ENCODE assay signal across 18 cellular contexts in genomic region chr10:131998845-131999681, GRCh38. TPM values are rescaled to one million over a fixed set of nuclear protein-coding genes. Genes with fewer than 3 reads are reported as not detected.
DNase-seq lines count a peak whose midpoint lies in the region; ATAC-seq, FAIRE-seq and TF ChIP-seq lines count a peak whose summit lies in the region.
"Had no signal": no experiment of that assay in that cellular context is flagged by ENCODE, and none has a peak within 500 bp of the region (broad histone marks: within the 10 kb centered on the region; RNA-seq: fewer than 3 reads in every experiment).

No MANE protein-coding gene starts in this region.

- H3K27me3 Mint-ChIP-seq in Calu3 (ENCODE audit: unreplicated experiment): peaks cover 41% of the 10 kb centered on the region

- peaks cover 18% of the 10 kb centered on the region for H3K4me1 Mint-ChIP-seq in Calu3 (ENCODE audit: low read depth, unreplicated experiment)
- H3K4me1 Mint-ChIP-seq: naive B cell had no signal

- H3K27me3 ChIP-seq in HUES48 (ENCODE audit: control insufficient read depth, insufficient read depth, low read length) (no peaks in the 10 kb centered on the region), mesendoderm (ENCODE audit: insufficient read depth, low read length, poor library complexity) (no peaks in the 10 kb centered on the region), transverse colon (no peaks in the 10 kb centered on the region)

- TF ChIP-seq POLR2A in transverse colon (IDR thresholded peaks at IDR 0.05): no peak
- no peak for TF ChIP-seq POLR2A in GM12891 (IDR thresholded peaks at IDR 0.05; ENCODE audit: low read depth, low read length)

- peak overlapping the region; percentile 93 for H2BK5ac ChIP-seq in mesendoderm (ENCODE audit: low read length)

- peak overlapping the region; percentile 33 for H2BK120ac ChIP-seq in mesendoderm (ENCODE audit: low read depth, low read length)

- TF ChIP-seq EP300 in transverse colon (IDR thresholded peaks at IDR 0.05; ENCODE audit: low read depth): no peak

- peak overlapping the region; percentile 53 for H2AK5ac ChIP-seq in mesendoderm (ENCODE audit: low read length)

- no CpG with 5 or more reads among the region's 18 CpGs for WGBS in mesendoderm (ENCODE audit: extremely low coverage, insufficient coverage, low lambda C conversion rate)
- WGBS in transverse colon (ENCODE audit: low coverage in 1 of 2), 2 donors: 84% methylated on average over 18 of the region's 18 CpGs; no CpG with 5 or more reads in 1 of the 2 donors

- H3K9me3 Mint-ChIP-seq in Calu3 (ENCODE audit: low read depth, unreplicated experiment): no peaks in the 10 kb centered on the region
- H3K9me3 Mint-ChIP-seq: central memory CD8-positive, alpha-beta T cell; naive B cell had no signal

- H3K27ac ChIP-seq in HUES48 (ENCODE audit: low read depth, low read length) (peak overlapping the region; percentile 77), coronary artery (peak overlapping the region in 1 of 2 donors; percentile 21), mesendoderm (ENCODE audit: low read depth, low read length) (peak overlapping the region; percentile 91), transverse colon (peak overlapping the region in 3 of 4 donors; percentile 76 to 83 (median 77))

- H3K18ac ChIP-seq in mesendoderm (ENCODE audit: low read length): peak overlapping the region; percentile 98

- peak overlapping the region; percentile 91 for H3K4ac ChIP-seq in mesendoderm (ENCODE audit: low read depth, low read length)

- CTCF ChIA-PET in Calu3 (lab: Charles Lee): no interaction called here

- peak overlapping the region; percentile 58 for H4K8ac ChIP-seq in mesendoderm (ENCODE audit: low read depth, low read length)

- H3K36me3 ChIP-seq in HUES48 (ENCODE audit: control insufficient read depth, insufficient read depth, low read length): no peaks in the 10 kb centered on the region
- no peaks in the 10 kb centered on the region for H3K36me3 ChIP-seq in mesendoderm (ENCODE audit: control insufficient read depth, insufficient read depth, low read length)
- H3K36me3 ChIP-seq in transverse colon: no peaks in the 10 kb centered on the region
- H3K36me3 ChIP-seq: stomach had no signal

- H3K79me2 ChIP-seq in mesendoderm (ENCODE audit: control insufficient read depth, insufficient read depth, low read length): no peaks in the 10 kb centered on the region

- no peak for TF ChIP-seq CTCF in coronary artery (IDR thresholded peaks at IDR 0.05)
- TF ChIP-seq CTCF in transverse colon (IDR thresholded peaks at IDR 0.05): no peak
- no peak for TF ChIP-seq CTCF in Calu3 (IDR thresholded peaks at IDR 0.05; ENCODE audit: unreplicated experiment)

- no peak overlapping the region for H3K23ac ChIP-seq in mesendoderm (ENCODE audit: low read length)

- FAIRE-seq in GM12891 (lab: Jason Lieb, UNC): no peak

- peak overlapping the region; percentile 74 for H3K56ac ChIP-seq in mesendoderm (ENCODE audit: low read length)

- intact Hi-C loops in transverse colon (cut with DNase I; ENCODE audit: low total_unique reads): loop anchor here (5.0 kb wide), 1 partner anchor 1007 kb away; no protein-coding TSS in a partner anchor
- intact Hi-C loops in Calu3 (cut with micrococcal nuclease; ENCODE audit: unreplicated experiment): no loop called here

- no peaks in the 10 kb centered on the region for H3K36me3 Mint-ChIP-seq in Calu3 (ENCODE audit: insufficient read depth, unreplicated experiment)
- H3K36me3 Mint-ChIP-seq: naive B cell had no signal

- no peak overlapping the region for H3K4me3 ChIP-seq in HUES48 (ENCODE audit: low read depth, low read length)
- no peak overlapping the region for H3K4me3 ChIP-seq in coronary artery
- H3K4me3 ChIP-seq in mesendoderm (ENCODE audit: low read length): no peak overlapping the region
- no peak overlapping the region for H3K4me3 ChIP-seq in transverse colon
- H3K4me3 ChIP-seq: stomach had no signal

- no peak overlapping the region for H3K27ac Mint-ChIP-seq in Calu3 (ENCODE audit: unreplicated experiment)

- H3K79me1 ChIP-seq in mesendoderm (ENCODE audit: low read length): no peaks in the 10 kb centered on the region

- no peak for ATAC-seq in HG03280 (IDR thresholded peaks at IDR 0.05; ENCODE audit: unreplicated experiment)

- H4K5ac ChIP-seq in mesendoderm (ENCODE audit: low read length): no peak overlapping the region

- H3K9me3 ChIP-seq in HUES48 (ENCODE audit: control insufficient read depth, insufficient read depth, low read length) (no peaks in the 10 kb centered on the region), transverse colon (no peaks in the 10 kb centered on the region)
- H3K9me3 ChIP-seq: stomach had no signal

- DNase-seq in coronary artery (ENCODE audit: low spot score): peak; percentile 28
- DNase-seq in mesendoderm: peak; percentile 90
- no peak for DNase-seq in transverse colon
- no peak for DNase-seq in GM12891 (ENCODE audit: insufficient read length, low spot score)
- DNase-seq in Calu3: no peak
- DNase-seq: activated CD4-positive, alpha-beta T cell treated with anti-CD3 and anti-CD28 coated beads, Interleukin-2, amount 50 U/mL, for 48 hours; activated gamma-delta T cell treated with Interleukin-2 at 50 U/mL for 16 hours; naive B cell; NCI-H1436 treated with DMSO at 0.1 percent for 48 hours; NCI-H2171; NCI-H69; SHP77; stimulated activated CD4-positive, alpha-beta T cell treated with anti-CD3 and anti-CD28 coated beads, Interleukin-2, amount 100 ng/mL, for 48 hours; stomach; T-helper 1 cell had no signal

- in situ Hi-C loops in transverse colon (cut with MboI; ENCODE audit: low pct_ligation_motif_present in 1 of 4, low pct_unique_long_range_greater_than_20kb in 1 of 4, low sequenced_read_pairs in 3 of 4): no loop called here

- no peak overlapping the region for H3K4me2 ChIP-seq in mesendoderm (ENCODE audit: low read length)

- H3K4me1 ChIP-seq in HUES48 (ENCODE audit: control insufficient read depth, insufficient read depth, low read length) (peaks cover 30% of the 10 kb centered on the region), mesendoderm (ENCODE audit: control insufficient read depth, low read depth, low read length) (peaks cover 36% of the 10 kb centered on the region), transverse colon (peaks cover 13 to 22% (median 15%) of the 10 kb centered on the region in 4 donors)

- H3K4me3 Mint-ChIP-seq in Calu3 (ENCODE audit: low read depth, unreplicated experiment): no peak overlapping the region
- H3K4me3 Mint-ChIP-seq: central memory CD8-positive, alpha-beta T cell; naive B cell had no signal

- peak overlapping the region; percentile 46 for H2BK15ac ChIP-seq in mesendoderm (replicated peaks; ENCODE audit: low read depth)

- no peak overlapping the region for H3K9ac ChIP-seq in HUES48 (ENCODE audit: low read depth, low read length)
- peak overlapping the region; percentile 38 for H3K9ac ChIP-seq in mesendoderm (ENCODE audit: low read length)

- BruUV-seq in Calu3 (replicated peaks; lab: Mats Ljungman, UMichigan): no TSS peak

TF ChIP-seq in GM12891, 5 proteins besides CTCF, POLR2A, EP300 and RAD21:
- TF ChIP-seq TAF1 (IDR thresholded peaks at IDR 0.05; ENCODE audit: low read depth, low read length): no peak
- TF ChIP-seq POLR2AphosphoS5 (IDR thresholded peaks at IDR 0.05; ENCODE audit: low read depth, low read length): no peak
- TF ChIP-seq POU2F2 (IDR thresholded peaks at IDR 0.05; ENCODE audit: low read depth, low read length): no peak
- TF ChIP-seq SPI1 (IDR thresholded peaks at IDR 0.05; ENCODE audit: low read depth, low read length): no peak
- no peak for TF ChIP-seq PAX5 (IDR thresholded peaks at IDR 0.05; ENCODE audit: insufficient read depth, low read length, severe bottlenecking)

RNA-seq across cellular contexts. Expression of gene BNIP3, which starts 17.3 kb away (rescaled TPM):
- polyA plus RNA-seq in mesendoderm (2013, experiment 1 of 2): 10.7 TPM
- polyA plus RNA-seq in mesendoderm (2013, experiment 2 of 2): 10.4 TPM
- 10 to 100 TPM in 3 of 4 donors, 1 to 10 TPM in 1; 9.7 to 36.8 (median 27.6) TPM for total RNA-seq in transverse colon
- polyA plus RNA-seq in GM12891 (2012; ENCODE audit: low read depth, missing spikeins): 84.9 TPM
- 7.9 and 8.7 TPM in 2 replicates for total RNA-seq in Calu3 (2022)

Comparison
In these comparisons a context has a peak if more than half of its experiments do, and no peak if none do; other contexts are left out.
1. DNase-seq: peak in coronary artery (single experiment) and mesendoderm (single experiment); none in transverse colon (single experiment), GM12891 (single experiment) and Calu3 (single experiment).